Comparison of ENCODE assay signal across 15 cellular contexts in genomic region chr5:43000914-43001313, GRCh38. TPM values are rescaled to one million over a fixed set of nuclear protein-coding genes. Genes with fewer than 3 reads are reported as not detected.
DNase-seq lines count a peak whose midpoint lies in the region; ATAC-seq and TF ChIP-seq lines count a peak whose summit lies in the region.
"Had no signal": no experiment of that assay in that cellular context is flagged by ENCODE, and none has a peak within 500 bp of the region (broad histone marks: within the 10 kb centered on the region; RNA-seq: fewer than 3 reads in every experiment).

No MANE protein-coding gene starts in this region.

- H3K27ac ChIP-seq in GM23248, result no peak overlapping the region
- H3K27ac ChIP-seq in PC-3 (ENCODE audit: low read length), result no peak overlapping the region
- H3K27ac ChIP-seq in stomach, result no peak overlapping the region
- H3K27ac ChIP-seq: tibial nerve had no signal

- no TSS peak for BruUV-seq in PC-3 (replicated peaks; lab: Mats Ljungman, UMichigan)

- H3K4me2 ChIP-seq in GM23248 (ENCODE audit: unreplicated experiment) (peak overlapping the region; percentile 85), Loucy (ENCODE audit: low read depth, low read length, poor library complexity, severe bottlenecking) (peak overlapping the region; percentile 35), PC-3 (ENCODE audit: low read length) (no peak overlapping the region)

- H3K27me3 Mint-ChIP-seq in nephron progenitor cell (ENCODE audit: low read depth, poor library complexity), result peaks cover 100% of the 10 kb centered on the region
- H3K27me3 Mint-ChIP-seq: activated CD4-positive, alpha-beta memory T cell treated with anti-CD3 and anti-CD28 coated beads for 36 hours; memory B cell had no signal

- POLR2A ChIA-PET in PC-3 (lab: Charles Lee; ENCODE audit: unreplicated experiment), result no interaction called here

- in situ Hi-C loops in GM23248 (cut with MboI), result no loop called here

- H3K79me2 ChIP-seq in GM23248 (ENCODE audit: insufficient read depth), result no peaks in the 10 kb centered on the region
- H3K79me2 ChIP-seq in Loucy (ENCODE audit: insufficient read depth, low read length), result peaks cover 72% of the 10 kb centered on the region
- no peaks in the 10 kb centered on the region for H3K79me2 ChIP-seq in PC-3 (ENCODE audit: low read length)

- TF ChIP-seq CTCF in Loucy (conservative IDR thresholded peaks at IDR 0.05; ENCODE audit: low read length), result no peak
- no peak for TF ChIP-seq CTCF in epithelial cell of esophagus (IDR thresholded peaks at IDR 0.05; ENCODE audit: insufficient read depth, low read depth, low read length, missing control alignments)
- TF ChIP-seq CTCF in nephron progenitor cell (IDR thresholded peaks at IDR 0.05), result no peak
- TF ChIP-seq CTCF in PC-3 (conservative IDR thresholded peaks at IDR 0.05; ENCODE audit: low read depth, low read length), result no peak
- TF ChIP-seq CTCF in stomach (IDR thresholded peaks at IDR 0.05), result no peak

- H3K9me3 ChIP-seq in GM23248 (ENCODE audit: low read depth), result no peaks in the 10 kb centered on the region
- no peaks in the 10 kb centered on the region for H3K9me3 ChIP-seq in Loucy (ENCODE audit: insufficient read depth, low read depth, low read length)
- H3K9me3 ChIP-seq in PC-3 (ENCODE audit: low read length), result no peaks in the 10 kb centered on the region
- no peaks in the 10 kb centered on the region for H3K9me3 ChIP-seq in stomach
- H3K9me3 ChIP-seq: tibial nerve had no signal

- no peaks in the 10 kb centered on the region for H3K9me3 Mint-ChIP-seq in nephron progenitor cell
- H3K9me3 Mint-ChIP-seq: activated CD4-positive, alpha-beta memory T cell treated with anti-CD3 and anti-CD28 coated beads for 36 hours; memory B cell had no signal

- no peaks in the 10 kb centered on the region for H3K36me3 ChIP-seq in GM23248 (ENCODE audit: low read depth)
- H3K36me3 ChIP-seq in Loucy (ENCODE audit: insufficient read depth, low read length), result no peaks in the 10 kb centered on the region
- no peaks in the 10 kb centered on the region for H3K36me3 ChIP-seq in PC-3 (ENCODE audit: low read depth, low read length)
- H3K36me3 ChIP-seq in stomach, result no peaks in the 10 kb centered on the region
- H3K36me3 ChIP-seq: tibial nerve had no signal

- H3K36me3 Mint-ChIP-seq in nephron progenitor cell (ENCODE audit: low read depth), result no peaks in the 10 kb centered on the region
- H3K36me3 Mint-ChIP-seq: activated CD4-positive, alpha-beta memory T cell treated with anti-CD3 and anti-CD28 coated beads for 36 hours; memory B cell had no signal

- ATAC-seq in PC-3, result no peak

- WGBS in GM23248 (ENCODE audit: low coverage in 1 of 2, low lambda C conversion rate in 2 of 2, missing lambda C conversion rate in 2 of 2), 2 experiments, result 48 to 56% methylated on average over 6 of the region's 6 CpGs
- 25 to 35% (median 33%) methylated on average over 6 of the region's 6 CpGs for WGBS in stomach, 5 donors

- H4K20me1 ChIP-seq in GM23248 (ENCODE audit: insufficient read depth), result no peaks in the 10 kb centered on the region
- H4K20me1 ChIP-seq in Loucy (ENCODE audit: insufficient read depth, low read length, poor library complexity, severe bottlenecking), result no peaks in the 10 kb centered on the region
- no peaks in the 10 kb centered on the region for H4K20me1 ChIP-seq in PC-3 (ENCODE audit: low read length)

- H3K27ac Mint-ChIP-seq in nephron progenitor cell, result no peak overlapping the region
- H3K27ac Mint-ChIP-seq: activated CD4-positive, alpha-beta memory T cell treated with anti-CD3 and anti-CD28 coated beads for 36 hours; memory B cell had no signal

- peaks cover 15% of the 10 kb centered on the region for H3K4me1 Mint-ChIP-seq in nephron progenitor cell
- H3K4me1 Mint-ChIP-seq: memory B cell had no signal

- no peak overlapping the region for H2AFZ ChIP-seq in GM23248
- no peak overlapping the region for H2AFZ ChIP-seq in Loucy (ENCODE audit: low read length)
- H2AFZ ChIP-seq in PC-3 (ENCODE audit: low read length), result no peak overlapping the region

- H3K4me3 Mint-ChIP-seq in nephron progenitor cell, result peak overlapping the region; percentile 38
- H3K4me3 Mint-ChIP-seq: activated CD4-positive, alpha-beta memory T cell treated with anti-CD3 and anti-CD28 coated beads for 36 hours; memory B cell had no signal

- H3K9ac ChIP-seq in GM23248 (no peak overlapping the region), Loucy (ENCODE audit: low read depth, low read length, poor library complexity, severe bottlenecking) (peak overlapping the region; percentile 7), PC-3 (ENCODE audit: low read length) (no peak overlapping the region)

- no peaks in the 10 kb centered on the region for H3K27me3 ChIP-seq in GM23248 (replicated peaks; ENCODE audit: insufficient read depth)
- H3K27me3 ChIP-seq in Loucy (ENCODE audit: insufficient read depth, low read length, poor library complexity, severe bottlenecking), result no peaks in the 10 kb centered on the region
- no peaks in the 10 kb centered on the region for H3K27me3 ChIP-seq in PC-3 (ENCODE audit: low read length)
- H3K27me3 ChIP-seq in stomach, result peaks cover 27 to 100% (median 60%) of the 10 kb centered on the region in 3 donors

- no peak for TF ChIP-seq POLR2A in stomach (IDR thresholded peaks at IDR 0.05)

- no peak for TF ChIP-seq EP300 in stomach (IDR thresholded peaks at IDR 0.05)

- H3F3A ChIP-seq in GM23248 (ENCODE audit: insufficient read depth) (0 out of 2 replicates have a peak, but pooled peaks cover 8% of the 10 kb centered on the region), Loucy (ENCODE audit: low read depth) (0 out of 2 replicates have a peak, but pooled peaks cover 4% of the 10 kb centered on the region), PC-3 (ENCODE audit: low read length, unreplicated experiment) (no peaks in the 10 kb centered on the region)

- no peak for DNase-seq in GM23248
- peak; percentile 59 for DNase-seq in epithelial cell of esophagus (ENCODE audit: low read depth)
- no peak for DNase-seq in nephron progenitor cell
- DNase-seq in PC-3, result no peak
- DNase-seq in stomach, result no peak
- no peak for DNase-seq in SK-N-DZ (ENCODE audit: low spot score)
- no peak for DNase-seq in NCI-H2171 treated with DMSO at 0.1 percent for 48 hours (lab: John Stamatoyannopoulos, UW)
- DNase-seq: activated CD4-positive, alpha-beta memory T cell treated with anti-CD3 and anti-CD28 coated beads for 36 hours; activated T-cell treated with anti-CD3 and anti-CD28 coated beads, Interleukin-2, amount 50 U/mL, for 48 hours; cerebellar nuclear complex; NCI-H2081 treated with DMSO at 0.1 percent for 48 hours; stimulated activated CD4-positive, alpha-beta T cell treated with anti-CD3 and anti-CD28 coated beads, Interleukin-4, amount 100 ng/mL, for 24 hours had no signal

- H3K9me2 ChIP-seq in GM23248 (ENCODE audit: insufficient read depth) (no peaks in the 10 kb centered on the region), Loucy (replicated peaks; ENCODE audit: low read depth, low read length) (no peaks in the 10 kb centered on the region), PC-3 (replicated peaks; ENCODE audit: low read length) (0 out of 2 replicates have a peak, but pooled peaks cover 4% of the 10 kb centered on the region)

- intact Hi-C loops in PC-3 (cut with micrococcal nuclease) (no loop called here), stomach (cut with DNase I; ENCODE audit: low total_unique reads) (no loop called here)

- CTCF ChIA-PET in PC-3 (lab: Charles Lee), result no interaction called here

- no peaks in the 10 kb centered on the region for H3K4me1 ChIP-seq in GM23248 (ENCODE audit: insufficient read depth)
- peaks cover 45% of the 10 kb centered on the region for H3K4me1 ChIP-seq in Loucy (ENCODE audit: insufficient read depth, low read length, poor library complexity, severe bottlenecking)
- no peaks in the 10 kb centered on the region for H3K4me1 ChIP-seq in PC-3 (ENCODE audit: insufficient read depth, low read length)
- H3K4me1 ChIP-seq in stomach, result peaks cover 0 to 10% (median 9%) of the 10 kb centered on the region in 4 donors

- no peak overlapping the region for H3K4me3 ChIP-seq in GM23248
- H3K4me3 ChIP-seq in Loucy (ENCODE audit: low read length, poor library complexity, severe bottlenecking), result peak overlapping the region; percentile 31
- peak overlapping the region; percentile 54 for H3K4me3 ChIP-seq in epithelial cell of esophagus (ENCODE audit: low read length)
- no peak overlapping the region for H3K4me3 ChIP-seq in PC-3 (ENCODE audit: low read length)
- H3K4me3 ChIP-seq in stomach, result no peak overlapping the region

RNA-seq across cellular contexts. Expression of gene ANXA2R, which starts 39.2 kb away (rescaled TPM):
- total RNA-seq in GM23248 (2014; rRNA removed; shearing (Covaris generic)), result 0.13 and 1.2 TPM in 2 replicates
- polyA plus RNA-seq in GM23248 (2016; fragmentation: Nextera tagmentation; extraction: Ambion mirVana) (0.35 and 0.56 TPM in 2 replicates), stomach (1 to 10 TPM in 1 of 3 donors, under 1 TPM in 2; 0.76 to 2.2 (median 0.87) TPM)
- total RNA-seq in PC-3 (2014; rRNA removed) (4.8 and 8.9 TPM in 2 replicates), stomach (1 to 10 TPM in 4 of 5 donors, not detected in 1; 1.2 to 7.5 (median 2.8) TPM)
- polyA plus RNA-seq in SK-N-DZ (2014; cell fraction: cytosol; rRNA removed), result 0.16 and 0.74 TPM in 2 replicates
- polyA plus RNA-seq in SK-N-DZ (2014; cell fraction: nucleus; rRNA removed), result 1.0 and 1.2 TPM in 2 replicates

Comparison
In these comparisons a context has a peak if more than half of its experiments do, and no peak if none do; other contexts are left out.
1. H3K4me3 ChIP-seq: peak in Loucy (single experiment) and epithelial cell of esophagus (single experiment); none in GM23248 (single experiment), PC-3 (single experiment) and stomach (0 of 4).